In the genomic region with DNA sequence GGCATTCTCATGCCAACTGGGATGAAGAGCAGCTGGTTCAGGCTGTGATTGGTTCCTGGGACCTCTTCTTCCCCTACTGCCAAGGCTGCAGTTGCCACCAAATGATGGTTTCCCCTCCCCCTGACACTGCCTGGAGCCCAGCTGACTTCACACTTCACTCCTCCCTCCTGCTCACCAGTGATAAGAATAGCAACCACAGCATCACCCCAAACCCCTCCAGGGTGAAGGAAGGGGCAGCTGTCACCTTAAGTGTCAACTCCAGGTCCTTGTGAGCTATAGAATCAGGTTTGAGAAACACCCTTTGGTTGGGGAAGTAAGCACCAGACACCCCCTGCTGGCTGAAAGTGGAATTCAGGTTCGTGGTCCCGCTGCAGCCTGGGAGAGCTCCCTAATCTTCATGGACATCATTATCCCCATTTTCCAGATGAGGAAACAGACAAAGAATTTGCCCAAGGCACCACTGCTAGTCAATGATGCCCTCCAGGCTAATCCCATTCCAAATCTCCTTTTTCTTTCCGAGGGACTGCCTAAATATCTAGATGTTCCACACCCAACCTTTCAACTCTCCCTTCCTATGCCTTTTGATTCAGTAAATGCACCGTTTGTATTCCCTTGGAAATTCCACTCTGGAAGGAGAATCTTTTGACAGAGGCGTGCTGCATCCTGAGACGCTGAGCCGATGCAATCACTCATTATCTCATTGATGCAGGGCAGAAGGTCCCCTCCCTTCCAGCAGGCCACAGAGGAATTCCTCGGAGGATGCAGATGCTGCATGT, we compare ENCODE assay signal across 8 cellular contexts. TPM values are rescaled to one million over a fixed set of nuclear protein-coding genes. Genes with fewer than 3 reads are reported as not detected.
DNase-seq lines count a peak whose midpoint lies in the region; ATAC-seq and TF ChIP-seq lines count a peak whose summit lies in the region.

No MANE protein-coding gene starts in this region.

- ATAC-seq in T-helper 17 cell (peak; percentile 58), HG03460 (IDR thresholded peaks at IDR 0.05; ENCODE audit: unreplicated experiment) (no peak), GM19035 (IDR thresholded peaks at IDR 0.05; ENCODE audit: unreplicated experiment) (no peak)

- H3K27me3 ChIP-seq in DOHH2 (ENCODE audit: control insufficient read depth, low read length) (no peaks in the 10 kb centered on the region), kidney epithelial cell (ENCODE audit: control insufficient read depth, insufficient read depth, low read length) (no peaks in the 10 kb centered on the region)

- H3K4me3 Mint-ChIP-seq in T-helper 17 cell (no peak overlapping the region), MCF 10A (ENCODE audit: unreplicated experiment) (no peak overlapping the region)

- TF ChIP-seq CTCF in DOHH2 (IDR thresholded peaks at IDR 0.05; ENCODE audit: low read depth, low read length, poor library complexity, severe bottlenecking) (peak; percentile 85), MCF 10A (IDR thresholded peaks at IDR 0.05; ENCODE audit: unreplicated experiment) (peak; percentile 27), kidney epithelial cell (IDR thresholded peaks at IDR 0.05; ENCODE audit: insufficient read depth, low read length, poor library complexity, severe bottlenecking) (peak; percentile 68)

- intact Hi-C loops in MCF 10A (cut with micrococcal nuclease) = no loop called here

- no peaks in the 10 kb centered on the region for H3K79me2 ChIP-seq in DOHH2 (ENCODE audit: control insufficient read depth, low read length)

- no peak overlapping the region for H3K27ac ChIP-seq in DOHH2 (ENCODE audit: low read depth, low read length)

- H3K4me3 ChIP-seq in DOHH2 (ENCODE audit: low read length) (no peak overlapping the region), kidney epithelial cell (ENCODE audit: low read depth, low read length) (no peak overlapping the region)

- in situ Hi-C loops in KBM-7 (cut with MboI; ENCODE audit: low pct_unique_long_range_greater_than_20kb, low sequenced_read_pairs) = no loop called here

- H3K36me3 Mint-ChIP-seq in T-helper 17 cell (ENCODE audit: low read depth) = peaks cover 5% of the 10 kb centered on the region
- no peaks in the 10 kb centered on the region for H3K36me3 Mint-ChIP-seq in MCF 10A (ENCODE audit: insufficient read depth, unreplicated experiment)

- H3K27me3 Mint-ChIP-seq in T-helper 17 cell (peaks cover 43% of the 10 kb centered on the region), MCF 10A (ENCODE audit: insufficient read depth, unreplicated experiment) (no peaks in the 10 kb centered on the region)

- POLR2A ChIA-PET in MCF 10A (lab: Yijun Ruan, JAX) = no interaction called here

- H3K4me2 ChIP-seq in DOHH2 (ENCODE audit: low read length) = no peak overlapping the region

- peaks cover 10% of the 10 kb centered on the region for H3K4me1 Mint-ChIP-seq in T-helper 17 cell
- H3K4me1 Mint-ChIP-seq in MCF 10A (ENCODE audit: insufficient read depth, unreplicated experiment) = no peaks in the 10 kb centered on the region

- H3K9me3 ChIP-seq in DOHH2 (ENCODE audit: control insufficient read depth, insufficient read depth, low read length) (no peaks in the 10 kb centered on the region; the same call in 1 of the 2 replicates), T-helper 17 cell (ENCODE audit: control insufficient read depth, low read length, poor library complexity, severe bottlenecking) (no peaks in the 10 kb centered on the region)

- no peaks in the 10 kb centered on the region for H4K20me1 ChIP-seq in DOHH2 (ENCODE audit: control insufficient read depth, insufficient read depth, low read depth, low read length)

- DNase-seq in KBM-7 (peak; percentile 68), T-helper 17 cell (peak in 2 of 3 donors; percentile 20 to 39), MCF 10A (ENCODE audit: unreplicated experiment) (no peak), kidney epithelial cell (ENCODE audit: low read depth) (no peak)
- DNase-seq in stimulated activated CD4-positive, alpha-beta T cell treated with anti-CD3 and anti-CD28 coated beads, Interleukin-4, amount 100 ng/mL, for 4 hours = peak; percentile 12 to 50

- no peaks in the 10 kb centered on the region for H3F3A ChIP-seq in DOHH2 (ENCODE audit: control insufficient read depth, insufficient read depth)

- H3K4me1 ChIP-seq in DOHH2 (ENCODE audit: control insufficient read depth, low read length) = no peaks in the 10 kb centered on the region

- H3K27ac Mint-ChIP-seq in T-helper 17 cell (no peak overlapping the region), MCF 10A (ENCODE audit: low read depth, unreplicated experiment) (no peak overlapping the region)

- peaks cover 6% of the 10 kb centered on the region for H3K9me3 Mint-ChIP-seq in MCF 10A (ENCODE audit: unreplicated experiment)

- no TSS peak for BruUV-seq in MCF 10A (replicated peaks; lab: Mats Ljungman, UMichigan)

- H3K9me2 ChIP-seq in DOHH2 (replicated peaks; ENCODE audit: control insufficient read depth, low read length) = no peaks in the 10 kb centered on the region

- CTCF ChIA-PET in MCF 10A (lab: Yijun Ruan, JAX) = interaction anchor here (0.5 to 2.5 kb wide), 14 partner anchors 9 to 1128 kb away, joined by 3 to 15 read pairs (median 3); no protein-coding TSS in a partner anchor

- no peaks in the 10 kb centered on the region for H3K36me3 ChIP-seq in DOHH2 (ENCODE audit: control insufficient read depth, low read length)
- H3K36me3 ChIP-seq in kidney epithelial cell (ENCODE audit: control insufficient read depth, insufficient read depth, low read length) = no peaks in the 10 kb centered on the region

RNA-seq across cellular contexts. Expression of a gene that starts 50.5 kb away (rescaled TPM):
- total RNA-seq in T-helper 17 cell = 10 to 100 TPM; 22.7 to 25.6 TPM
- total RNA-seq in MCF 10A (2022) = 40.0 and 44.4 TPM in 2 replicates
- total RNA-seq in kidney epithelial cell = 29.9 and 32.4 TPM in 2 replicates

Comparison
In these comparisons a context has a peak if more than half of its experiments do, and no peak if none do; other contexts are left out.
1. CTCF ChIP-seq: peak in every context shown above with its lines; median percentile 85 in DOHH2; 68 in kidney epithelial cell; 27 in MCF 10A.
2. DNase-seq: peak in KBM-7 (single experiment), T-helper 17 cell (2 of 3) and stimulated activated CD4-positive, alpha-beta T cell treated with anti-CD3 and anti-CD28 coated beads, Interleukin-4, amount 100 ng/mL, for 4 hours (2 of 2); none in MCF 10A (single experiment) and kidney epithelial cell (single experiment).